1 cellular context compared by ENCODE assay signal in the genomic region with DNA sequence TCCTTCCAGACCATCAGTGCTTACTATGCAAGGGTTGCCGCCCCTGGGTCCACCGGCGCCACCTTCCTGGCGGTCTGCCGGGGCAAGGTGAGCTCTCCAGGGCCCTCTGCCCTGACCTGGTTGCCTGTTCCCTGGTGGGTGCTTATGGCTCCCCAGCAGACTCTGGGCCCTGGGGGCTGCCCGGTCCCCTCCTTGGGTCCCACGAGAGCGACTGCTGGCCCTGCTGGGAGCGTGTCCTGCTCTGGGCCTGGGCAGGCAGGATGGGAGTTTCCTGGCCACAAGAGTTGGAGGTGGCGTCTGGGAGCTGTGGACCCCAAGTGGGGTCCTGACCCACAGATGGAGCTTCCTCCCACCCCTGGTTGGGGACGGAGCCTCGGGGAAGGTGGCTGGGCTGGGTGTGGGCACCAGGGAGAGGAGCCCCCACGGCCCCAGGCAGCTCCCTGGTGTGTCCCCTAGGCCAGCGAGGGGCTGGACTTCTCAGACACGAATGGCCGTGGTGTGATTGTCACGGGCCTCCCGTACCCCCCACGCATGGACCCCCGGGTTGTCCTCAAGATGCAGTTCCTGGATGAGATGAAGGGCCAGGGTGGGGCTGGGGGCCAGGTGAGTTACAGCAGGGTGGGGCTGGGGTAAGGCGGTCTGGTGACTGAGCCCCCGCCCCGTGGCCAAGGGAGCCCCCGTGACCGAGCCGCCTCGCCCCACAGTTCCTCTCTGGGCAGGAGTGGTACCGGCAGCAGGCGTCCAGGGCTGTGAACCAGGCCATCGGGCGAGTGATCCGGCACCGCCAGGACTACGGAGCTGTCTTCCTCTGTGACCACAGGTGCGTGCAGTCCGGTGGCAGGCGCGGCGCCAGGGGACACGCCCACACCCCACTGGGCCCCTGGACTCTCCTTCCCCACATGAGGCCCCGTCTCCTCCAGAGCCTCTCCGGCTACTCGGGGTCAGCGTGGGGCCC.
TF ChIP-seq lines count a peak whose summit lies in the region.

No MANE protein-coding gene starts in this region.

TF ChIP-seq in HCT116, 20 proteins besides CTCF, POLR2A, EP300 and RAD21:
- no peak for TF ChIP-seq JUND (IDR thresholded peaks at IDR 0.05)
- no peak for TF ChIP-seq YY1 (IDR thresholded peaks at IDR 0.05; ENCODE audit: extremely low read depth, insufficient replicate concordance, low read depth, low read length)
- TF ChIP-seq, protein P1, sequence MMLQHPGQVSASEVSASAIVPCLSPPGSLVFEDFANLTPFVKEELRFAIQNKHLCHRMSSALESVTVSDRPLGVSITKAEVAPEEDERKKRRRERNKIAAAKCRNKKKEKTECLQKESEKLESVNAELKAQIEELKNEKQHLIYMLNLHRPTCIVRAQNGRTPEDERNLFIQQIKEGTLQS (IDR thresholded peaks at IDR 0.05): no peak
- no peak for TF ChIP-seq EGR1 (IDR thresholded peaks at IDR 0.05; ENCODE audit: low read depth)
- TF ChIP-seq CBX3 (IDR thresholded peaks at IDR 0.05; ENCODE audit: low read depth): no peak
- TF ChIP-seq ELF1 (IDR thresholded peaks at IDR 0.05; ENCODE audit: borderline replicate concordance, low read depth): no peak
- no peak for TF ChIP-seq FOSL1 (IDR thresholded peaks at IDR 0.05; ENCODE audit: low read depth)
- TF ChIP-seq, protein P2, sequence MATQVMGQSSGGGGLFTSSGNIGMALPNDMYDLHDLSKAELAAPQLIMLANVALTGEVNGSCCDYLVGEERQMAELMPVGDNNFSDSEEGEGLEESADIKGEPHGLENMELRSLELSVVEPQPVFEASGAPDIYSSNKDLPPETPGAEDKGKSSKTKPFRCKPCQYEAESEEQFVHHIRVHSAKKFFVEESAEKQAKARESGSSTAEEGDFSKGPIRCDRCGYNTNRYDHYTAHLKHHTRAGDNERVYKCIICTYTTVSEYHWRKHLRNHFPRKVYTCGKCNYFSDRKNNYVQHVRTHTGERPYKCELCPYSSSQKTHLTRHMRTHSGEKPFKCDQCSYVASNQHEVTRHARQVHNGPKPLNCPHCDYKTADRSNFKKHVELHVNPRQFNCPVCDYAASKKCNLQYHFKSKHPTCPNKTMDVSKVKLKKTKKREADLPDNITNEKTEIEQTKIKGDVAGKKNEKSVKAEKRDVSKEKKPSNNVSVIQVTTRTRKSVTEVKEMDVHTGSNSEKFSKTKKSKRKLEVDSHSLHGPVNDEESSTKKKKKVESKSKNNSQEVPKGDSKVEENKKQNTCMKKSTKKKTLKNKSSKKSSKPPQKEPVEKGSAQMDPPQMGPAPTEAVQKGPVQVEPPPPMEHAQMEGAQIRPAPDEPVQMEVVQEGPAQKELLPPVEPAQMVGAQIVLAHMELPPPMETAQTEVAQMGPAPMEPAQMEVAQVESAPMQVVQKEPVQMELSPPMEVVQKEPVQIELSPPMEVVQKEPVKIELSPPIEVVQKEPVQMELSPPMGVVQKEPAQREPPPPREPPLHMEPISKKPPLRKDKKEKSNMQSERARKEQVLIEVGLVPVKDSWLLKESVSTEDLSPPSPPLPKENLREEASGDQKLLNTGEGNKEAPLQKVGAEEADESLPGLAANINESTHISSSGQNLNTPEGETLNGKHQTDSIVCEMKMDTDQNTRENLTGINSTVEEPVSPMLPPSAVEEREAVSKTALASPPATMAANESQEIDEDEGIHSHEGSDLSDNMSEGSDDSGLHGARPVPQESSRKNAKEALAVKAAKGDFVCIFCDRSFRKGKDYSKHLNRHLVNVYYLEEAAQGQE (IDR thresholded peaks at IDR 0.05; ENCODE audit: low read depth): no peak
- TF ChIP-seq, protein P3, sequence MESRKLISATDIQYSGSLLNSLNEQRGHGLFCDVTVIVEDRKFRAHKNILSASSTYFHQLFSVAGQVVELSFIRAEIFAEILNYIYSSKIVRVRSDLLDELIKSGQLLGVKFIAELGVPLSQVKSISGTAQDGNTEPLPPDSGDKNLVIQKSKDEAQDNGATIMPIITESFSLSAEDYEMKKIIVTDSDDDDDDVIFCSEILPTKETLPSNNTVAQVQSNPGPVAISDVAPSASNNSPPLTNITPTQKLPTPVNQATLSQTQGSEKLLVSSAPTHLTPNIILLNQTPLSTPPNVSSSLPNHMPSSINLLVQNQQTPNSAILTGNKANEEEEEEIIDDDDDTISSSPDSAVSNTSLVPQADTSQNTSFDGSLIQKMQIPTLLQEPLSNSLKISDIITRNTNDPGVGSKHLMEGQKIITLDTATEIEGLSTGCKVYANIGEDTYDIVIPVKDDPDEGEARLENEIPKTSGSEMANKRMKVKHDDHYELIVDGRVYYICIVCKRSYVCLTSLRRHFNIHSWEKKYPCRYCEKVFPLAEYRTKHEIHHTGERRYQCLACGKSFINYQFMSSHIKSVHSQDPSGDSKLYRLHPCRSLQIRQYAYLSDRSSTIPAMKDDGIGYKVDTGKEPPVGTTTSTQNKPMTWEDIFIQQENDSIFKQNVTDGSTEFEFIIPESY (IDR thresholded peaks at IDR 0.05; ENCODE audit: extremely low read depth, insufficient replicate concordance, low read length): no peak
- TF ChIP-seq ZFX (IDR thresholded peaks at IDR 0.05): no peak
- TF ChIP-seq EZH2 (IDR thresholded peaks at IDR 0.05): no peak
- no peak for TF ChIP-seq EZH2phosphoT487 (IDR thresholded peaks at IDR 0.05; ENCODE audit: borderline replicate concordance)
- no peak for TF ChIP-seq POLR2AphosphoS5 (IDR thresholded peaks at IDR 0.05; ENCODE audit: low read depth, low read length)
- TF ChIP-seq SIN3A (IDR thresholded peaks at IDR 0.05; ENCODE audit: low read depth): no peak
- TF ChIP-seq SP1 (IDR thresholded peaks at IDR 0.05; ENCODE audit: low read depth): no peak
- TF ChIP-seq ZNF274 (IDR thresholded peaks at IDR 0.05; ENCODE audit: low read depth, low read length): no peak
- TF ChIP-seq, protein P4, sequence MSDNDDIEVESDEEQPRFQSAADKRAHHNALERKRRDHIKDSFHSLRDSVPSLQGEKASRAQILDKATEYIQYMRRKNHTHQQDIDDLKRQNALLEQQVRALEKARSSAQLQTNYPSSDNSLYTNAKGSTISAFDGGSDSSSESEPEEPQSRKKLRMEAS (IDR thresholded peaks at IDR 0.05): no peak
- no peak for TF ChIP-seq CEBPB (IDR thresholded peaks at IDR 0.05; ENCODE audit: low read depth)
